In the genomic region with DNA sequence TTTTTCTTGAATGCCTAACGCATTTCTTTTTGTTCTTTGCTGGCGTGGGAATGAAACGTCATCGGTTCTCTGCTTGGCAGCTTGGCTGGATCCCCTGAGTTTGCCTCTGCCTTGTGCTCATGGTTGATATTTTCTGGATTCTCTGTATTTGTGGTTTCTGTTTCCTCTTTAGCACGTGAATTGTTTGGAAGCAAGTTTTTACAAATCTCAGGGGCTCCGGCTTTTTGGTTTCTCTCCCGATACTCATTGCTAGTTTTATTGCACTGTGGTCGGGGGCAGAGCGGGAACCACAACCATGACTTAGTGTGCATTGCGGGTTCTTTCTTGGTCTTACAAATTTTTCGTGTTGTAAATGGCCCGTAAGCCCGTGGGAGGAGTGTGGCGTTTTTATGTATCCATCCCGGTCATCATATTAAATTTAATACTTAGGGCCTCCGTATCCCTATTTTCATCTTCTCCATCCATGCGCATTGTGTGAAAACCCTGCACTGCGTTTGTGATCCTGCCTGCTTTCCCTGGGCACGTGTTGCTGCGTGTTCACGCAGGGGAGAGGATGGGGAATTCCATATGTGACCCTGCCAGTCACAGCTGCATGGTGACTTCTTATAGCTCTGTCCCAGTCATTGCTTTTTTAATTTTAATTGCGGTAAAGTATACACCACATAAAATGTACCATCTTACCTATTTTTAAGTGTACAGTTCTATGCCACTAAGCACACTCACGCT, we compare ENCODE assay signal across 17 cellular contexts. TPM values are rescaled to one million over a fixed set of nuclear protein-coding genes. Genes with fewer than 3 reads are reported as not detected.
DNase-seq lines count a peak whose midpoint lies in the region; ATAC-seq, FAIRE-seq and TF ChIP-seq lines count a peak whose summit lies in the region.
"Had no signal": no experiment of that assay in that cellular context is flagged by ENCODE, and none has a peak within 500 bp of the region (broad histone marks: within the 10 kb centered on the region; RNA-seq: fewer than 3 reads in every experiment).

No MANE protein-coding gene starts in this region.

- DNase-seq in stimulated activated naive CD8-positive, alpha-beta T cell treated with anti-CD3 and anti-CD28 coated beads, Interleukin-15, Interleukin-2, amounts not matched to agents 100 U/mL and 50 U/mL, for 24 hours, result no peak
- DNase-seq in astrocyte (ENCODE audit: low read depth), result peak; percentile 73
- DNase-seq in mesenchymal stem cell, result no peak
- DNase-seq in vagina (ENCODE audit: extremely low spot score in 2 of 2), result peak; percentile 43 to 87
- no peak for DNase-seq in NCI-H146 treated with DMSO at 0.1 percent for 48 hours (lab: John Stamatoyannopoulos, UW; ENCODE audit: unreplicated experiment)
- DNase-seq: dermis blood vessel endothelial cell, glutamatergic neuron, left lung, NCI-H1436 treated with DMSO at 0.1 percent for 48 hours, SK-N-SH had no signal

- H3K27ac ChIP-seq in astrocyte (ENCODE audit: low read depth, low read length) (no peak overlapping the region), mesenchymal stem cell (ENCODE audit: low read length, poor library complexity, severe bottlenecking) (no peak overlapping the region), vagina (peak overlapping the region; percentile 43)
- H3K27ac ChIP-seq: left lung, neutrophil had no signal

- H2BK5ac ChIP-seq in mesenchymal stem cell (ENCODE audit: low read depth, low read length, poor library complexity, severe bottlenecking), result no peak overlapping the region

- no peak overlapping the region for H3K4me3 Mint-ChIP-seq in stimulated activated naive CD8-positive, alpha-beta T cell treated with anti-CD3 and anti-CD28 coated beads, Interleukin-15, Interleukin-2, amounts not matched to agents 100 ng/mL and 50 ng/mL, for 24 hours
- no peak overlapping the region for H3K4me3 Mint-ChIP-seq in astrocyte (ENCODE audit: unreplicated experiment)

- no peaks in the 10 kb centered on the region for H3K36me3 ChIP-seq in astrocyte (ENCODE audit: insufficient read depth, low read length)
- H3K36me3 ChIP-seq in mesenchymal stem cell (ENCODE audit: control insufficient read depth in 1 of 2, insufficient read depth in 2 of 2, low read depth in 1 of 2, low read length in 2 of 2), result no peaks in the 10 kb centered on the region
- no peaks in the 10 kb centered on the region for H3K36me3 ChIP-seq in vagina
- H3K36me3 ChIP-seq: left lung, neutrophil had no signal

- peaks cover 18% of the 10 kb centered on the region for H3K4me1 Mint-ChIP-seq in stimulated activated naive CD8-positive, alpha-beta T cell treated with anti-CD3 and anti-CD28 coated beads, Interleukin-15, Interleukin-2, amounts not matched to agents 100 ng/mL and 50 ng/mL, for 24 hours (ENCODE audit: low read depth)
- H3K4me1 Mint-ChIP-seq in astrocyte (ENCODE audit: low read depth, unreplicated experiment), result peaks cover 51% of the 10 kb centered on the region

- H3K4me1 ChIP-seq in astrocyte (ENCODE audit: insufficient read depth, low read length), result peaks cover 34% of the 10 kb centered on the region
- peaks cover 34% of the 10 kb centered on the region for H3K4me1 ChIP-seq in mesenchymal stem cell (ENCODE audit: control insufficient read depth, insufficient read depth, low read depth, low read length)
- peaks cover 35% of the 10 kb centered on the region for H3K4me1 ChIP-seq in vagina
- H3K4me1 ChIP-seq: left lung had no signal

- H3K27me3 Mint-ChIP-seq in stimulated activated naive CD8-positive, alpha-beta T cell treated with anti-CD3 and anti-CD28 coated beads, Interleukin-15, Interleukin-2, amounts not matched to agents 100 ng/mL and 50 ng/mL, for 24 hours, result peaks cover 32% of the 10 kb centered on the region
- no peaks in the 10 kb centered on the region for H3K27me3 Mint-ChIP-seq in astrocyte (ENCODE audit: low read depth, unreplicated experiment)

- no peaks in the 10 kb centered on the region for H3K9me3 Mint-ChIP-seq in stimulated activated naive CD8-positive, alpha-beta T cell treated with anti-CD3 and anti-CD28 coated beads, Interleukin-15, Interleukin-2, amounts not matched to agents 100 ng/mL and 50 ng/mL, for 24 hours
- no peaks in the 10 kb centered on the region for H3K9me3 Mint-ChIP-seq in astrocyte (ENCODE audit: unreplicated experiment)
- H3K9me3 Mint-ChIP-seq: activated naive CD4-positive, alpha-beta T cell treated with anti-CD3 and anti-CD28 coated beads, Interleukin-2, amount 50 U/mL, for 72 hours had no signal

- no peak overlapping the region for H2AK5ac ChIP-seq in mesenchymal stem cell (ENCODE audit: low read length, severe bottlenecking)

- no peak overlapping the region for H4K8ac ChIP-seq in mesenchymal stem cell (ENCODE audit: low read length)

- H3K4me2 ChIP-seq in astrocyte (ENCODE audit: low read length) (no peak overlapping the region), mesenchymal stem cell (ENCODE audit: low read length, poor library complexity, severe bottlenecking) (no peak overlapping the region)
- H3K4me2 ChIP-seq: SK-N-SH had no signal

- no peak overlapping the region for H3K23ac ChIP-seq in mesenchymal stem cell (ENCODE audit: low read length in 2 of 2)

- H2AFZ ChIP-seq in astrocyte (ENCODE audit: low read depth, low read length) (no peak overlapping the region), mesenchymal stem cell (ENCODE audit: low read depth, low read length) (no peak overlapping the region)

- H3K9ac ChIP-seq in astrocyte (ENCODE audit: low read length) (no peak overlapping the region), mesenchymal stem cell (ENCODE audit: low read length) (peak overlapping the region; percentile 33)
- H3K9ac ChIP-seq: SK-N-SH had no signal

- TF ChIP-seq CTCF in astrocyte (IDR thresholded peaks at IDR 0.05; ENCODE audit: insufficient read depth, low read depth, low read length), result no peak
- no peak for TF ChIP-seq CTCF in vagina (IDR thresholded peaks at IDR 0.05)

- no peak for ATAC-seq in stimulated activated naive CD8-positive, alpha-beta T cell treated with anti-CD3 and anti-CD28 coated beads, Interleukin-15, Interleukin-2, amounts not matched to agents 100 U/mL and 50 U/mL, for 24 hours
- no peak for ATAC-seq in HG02571 (IDR thresholded peaks at IDR 0.05; ENCODE audit: unreplicated experiment)
- ATAC-seq in HG02938 (IDR thresholded peaks at IDR 0.05; ENCODE audit: unreplicated experiment), result no peak
- ATAC-seq: activated CD4-positive, CD25-positive, alpha-beta regulatory T cell treated with anti-CD3 and anti-CD28 coated beads, Interleukin-2, amount 50 U/mL, for 24 hours; left lung had no signal

- peak overlapping the region; percentile 38 for H3K27ac Mint-ChIP-seq in stimulated activated naive CD8-positive, alpha-beta T cell treated with anti-CD3 and anti-CD28 coated beads, Interleukin-15, Interleukin-2, amounts not matched to agents 100 ng/mL and 50 ng/mL, for 24 hours
- peak overlapping the region; percentile 4 for H3K27ac Mint-ChIP-seq in astrocyte (ENCODE audit: unreplicated experiment)

- H3K4me3 ChIP-seq in astrocyte (ENCODE audit: insufficient read depth, low read depth, low read length) (no peak overlapping the region), mesenchymal stem cell (ENCODE audit: insufficient read depth in 1 of 2, low read depth in 1 of 2, low read length in 2 of 2) (peak overlapping the region in 1 of 2 experiments; percentile 51), vagina (peak overlapping the region in 1 of 2 donors; percentile 20)
- H3K4me3 ChIP-seq: left lung had no signal

- no peaks in the 10 kb centered on the region for H3K27me3 ChIP-seq in astrocyte (ENCODE audit: insufficient read depth, low read length)
- peaks cover 0 to 47% of the 10 kb centered on the region in 2 experiments for H3K27me3 ChIP-seq in mesenchymal stem cell (ENCODE audit: control insufficient read depth in 1 of 2, insufficient read depth in 1 of 2, low read length in 2 of 2)
- H3K27me3 ChIP-seq in vagina, result no peaks in the 10 kb centered on the region

- H4K20me1 ChIP-seq in astrocyte (ENCODE audit: insufficient read depth, low read length), result no peaks in the 10 kb centered on the region

- H3K14ac ChIP-seq in mesenchymal stem cell (ENCODE audit: low read length in 2 of 2), result no peak overlapping the region

- H2BK120ac ChIP-seq in mesenchymal stem cell (ENCODE audit: low read depth, low read length), result no peak overlapping the region

- H3K79me1 ChIP-seq in mesenchymal stem cell (replicated peaks; ENCODE audit: low read length, poor library complexity, severe bottlenecking), result no peaks in the 10 kb centered on the region

- intact Hi-C loops in vagina (cut with DNase I), result no loop called here

- no peaks in the 10 kb centered on the region for H3K36me3 Mint-ChIP-seq in stimulated activated naive CD8-positive, alpha-beta T cell treated with anti-CD3 and anti-CD28 coated beads, Interleukin-15, Interleukin-2, amounts not matched to agents 100 ng/mL and 50 ng/mL, for 24 hours (ENCODE audit: low read depth)
- H3K36me3 Mint-ChIP-seq in astrocyte (ENCODE audit: low read depth, unreplicated experiment), result no peaks in the 10 kb centered on the region
- H3K36me3 Mint-ChIP-seq: activated naive CD4-positive, alpha-beta T cell treated with anti-CD3 and anti-CD28 coated beads, Interleukin-2, amount 50 U/mL, for 72 hours had no signal

- H3K18ac ChIP-seq in mesenchymal stem cell (ENCODE audit: low read depth in 1 of 2, low read length in 2 of 2), result no peak overlapping the region

- H2BK12ac ChIP-seq in mesenchymal stem cell (ENCODE audit: low read length in 2 of 2), result no peak overlapping the region

- H2BK15ac ChIP-seq in mesenchymal stem cell (ENCODE audit: low read depth, poor library complexity, severe bottlenecking), result no peak overlapping the region

- no peak for FAIRE-seq in astrocyte (lab: Jason Lieb, UNC)

- H3K9me3 ChIP-seq in astrocyte (ENCODE audit: insufficient read depth, low read depth, low read length) (no peaks in the 10 kb centered on the region), mesenchymal stem cell (ENCODE audit: control insufficient read depth, low read length) (no peaks in the 10 kb centered on the region), vagina (no peaks in the 10 kb centered on the region)
- H3K9me3 ChIP-seq: left lung, neutrophil, SK-N-SH had no signal

- H3K4ac ChIP-seq in mesenchymal stem cell (ENCODE audit: low read depth in 1 of 2, low read length in 2 of 2), result no peak overlapping the region

- 86% methylated on average over 23 of the region's 23 CpGs for WGBS in mesenchymal stem cell

- no peak overlapping the region for H4K91ac ChIP-seq in mesenchymal stem cell (ENCODE audit: low read length)

- TF ChIP-seq POLR2A in vagina (IDR thresholded peaks at IDR 0.05), result no peak

- peaks cover 6% of the 10 kb centered on the region for H3K79me2 ChIP-seq in astrocyte (ENCODE audit: insufficient read depth, low read length)

RNA-seq across cellular contexts. Expression of gene RAMP1, which starts 9.4 kb away (rescaled TPM):
- total RNA-seq in astrocyte (9.1 and 13.7 TPM in 2 replicates), vagina (120 TPM)
- polyA plus RNA-seq in mesenchymal stem cell (2013, experiment 1 of 2), result 3.1 TPM
- 4.3 TPM for polyA plus RNA-seq in mesenchymal stem cell (2013, experiment 2 of 2)
- total RNA-seq: G401 had no signal

Comparison
In these comparisons a context has a peak if more than half of its experiments do, and no peak if none do; other contexts are left out.
1. DNase-seq: peak in astrocyte (single experiment) and vagina (2 of 2); none in stimulated activated naive CD8-positive, alpha-beta T cell treated with anti-CD3 and anti-CD28 coated beads, Interleukin-15, Interleukin-2, amounts not matched to agents 100 U/mL and 50 U/mL, for 24 hours (single experiment), mesenchymal stem cell (single experiment) and NCI-H146 treated with DMSO at 0.1 percent for 48 hours (single experiment).